In the genomic region with DNA sequence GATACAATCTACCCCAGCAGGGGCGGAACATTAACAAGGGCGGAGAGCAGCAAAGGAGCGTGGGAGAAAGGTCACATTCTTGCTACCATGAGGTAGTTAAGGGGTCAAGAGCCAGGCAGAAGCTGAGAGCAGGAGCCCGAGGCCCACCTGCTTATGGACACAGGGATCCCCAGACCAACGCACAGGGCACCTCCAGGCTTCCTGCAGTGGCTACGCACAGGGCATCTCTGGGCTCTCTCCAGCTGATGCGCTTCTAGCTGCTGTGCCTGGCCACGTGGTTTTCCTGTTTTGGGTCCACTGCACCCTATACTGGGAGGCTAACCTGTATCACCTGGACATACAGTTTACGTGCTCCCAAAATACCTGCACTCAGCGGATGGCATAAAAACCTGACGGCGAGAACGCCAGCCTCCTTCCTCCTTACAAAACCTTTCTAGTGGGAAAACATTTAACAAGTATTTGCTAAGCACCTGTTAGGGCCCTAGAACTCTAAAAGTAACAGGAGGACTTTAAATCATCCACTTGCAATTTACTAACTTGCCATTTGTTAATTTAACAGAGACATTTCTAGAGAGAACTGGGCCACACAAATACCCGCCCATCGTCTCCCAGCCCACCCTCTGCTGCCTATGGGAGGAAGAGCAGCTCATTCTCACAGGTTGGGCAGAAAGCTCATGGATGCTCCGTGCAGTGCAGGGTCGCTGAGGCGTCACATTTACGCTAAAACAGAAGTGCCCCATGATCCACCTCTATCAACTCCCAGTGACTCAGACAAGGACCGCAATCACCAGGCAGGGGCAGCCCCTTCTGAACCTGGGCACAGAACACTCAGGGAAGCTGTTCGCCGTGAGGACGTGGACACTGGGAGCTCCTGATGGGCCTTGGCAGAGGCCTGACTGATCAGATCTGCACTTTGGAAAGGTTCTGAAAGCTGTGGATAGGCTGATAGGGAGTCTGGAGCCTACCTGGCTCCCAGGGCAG, we compare ENCODE assay signal across 8 cellular contexts.
DNase-seq lines count a peak whose midpoint lies in the region; ATAC-seq and TF ChIP-seq lines count a peak whose summit lies in the region.

No MANE protein-coding gene starts in this region.

- H3K4me3 Mint-ChIP-seq in nephron progenitor cell = peak overlapping the region; percentile 56

- H3K9me3 Mint-ChIP-seq in nephron progenitor cell = no peaks in the 10 kb centered on the region

- H3K27ac Mint-ChIP-seq in nephron progenitor cell = peak overlapping the region; percentile 98

- H3K36me3 Mint-ChIP-seq in nephron progenitor cell (ENCODE audit: low read depth) = no peaks in the 10 kb centered on the region

- peaks cover 9% of the 10 kb centered on the region for H3K27me3 Mint-ChIP-seq in nephron progenitor cell (ENCODE audit: low read depth, poor library complexity)

- TF ChIP-seq CTCF in nephron progenitor cell (IDR thresholded peaks at IDR 0.05) = no peak

- peak; percentile 55 for DNase-seq in activated T-helper 9 cell treated with anti-CD3 and anti-CD28 coated beads, Interleukin-2, amount 50 U/mL, for 16 hours (ENCODE audit: low read depth)
- DNase-seq in nephron progenitor cell (no peak), retina (no peak), NCI-H82 treated with DMSO at 0.1 percent for 48 hours (lab: John Stamatoyannopoulos, UW; ENCODE audit: unreplicated experiment) (no peak), G401 (ENCODE audit: low spot score) (no peak), KBM-7 (no peak)

- in situ Hi-C loops in G401 (cut with HindIII; ENCODE audit: low sequenced_read_pairs) = no loop called here
- in situ Hi-C loops in KBM-7 (cut with MboI; ENCODE audit: low pct_unique_long_range_greater_than_20kb, low sequenced_read_pairs) = no loop called here

- ATAC-seq in GM18502 (IDR thresholded peaks at IDR 0.05; ENCODE audit: poor library complexity, unreplicated experiment) (peak; percentile 76), HG03196 (IDR thresholded peaks at IDR 0.05; ENCODE audit: unreplicated experiment) (peak; percentile 63)

- H3K4me1 Mint-ChIP-seq in nephron progenitor cell = peaks cover 76% of the 10 kb centered on the region
